Comparison of ENCODE assay signal across 13 cellular contexts in the genomic region with DNA sequence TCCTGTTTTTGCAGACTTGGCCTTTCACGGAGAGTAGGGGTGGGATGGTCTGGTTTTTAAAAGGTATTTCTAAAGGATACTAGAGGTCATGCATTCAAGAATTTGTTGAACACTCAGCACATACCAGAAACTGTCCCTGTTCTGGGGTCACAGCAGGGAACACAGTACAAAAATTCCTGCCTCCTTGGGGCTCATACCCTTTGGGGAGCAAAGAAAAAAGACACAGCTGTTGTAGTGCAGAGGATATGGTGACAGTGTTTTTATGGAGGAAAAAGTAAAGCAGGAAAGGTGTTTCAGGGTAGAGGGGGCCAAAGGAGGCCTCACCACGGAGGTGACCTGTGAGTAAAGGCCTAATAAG. TPM values are rescaled to one million over a fixed set of nuclear protein-coding genes. Genes with fewer than 3 reads are reported as not detected.
DNase-seq lines count a peak whose midpoint lies in the region; TF ChIP-seq lines count a peak whose summit lies in the region.
"Had no signal": no experiment of that assay in that cellular context is flagged by ENCODE, and none has a peak within 500 bp of the region (broad histone marks: within the 10 kb centered on the region; RNA-seq: fewer than 3 reads in every experiment).

No MANE protein-coding gene starts in this region.

- H3K4me3 Mint-ChIP-seq in activated CD4-positive, alpha-beta T cell treated with anti-CD3 and anti-CD28 coated beads, Interleukin-2, amount 10 ng/mL, durations not matched to agents 24 days and 14 days: no peak overlapping the region
- no peak overlapping the region for H3K4me3 Mint-ChIP-seq in chondrocyte (ENCODE audit: unreplicated experiment)

- H3K36me3 ChIP-seq in spleen: peaks cover 15 to 61% (median 57%) of the 10 kb centered on the region in 6 donors

- TF ChIP-seq POLR2A in spleen (IDR thresholded peaks at IDR 0.05): no peak

- H3K9me3 ChIP-seq in spleen: no peaks in the 10 kb centered on the region
- H3K9me3 ChIP-seq: gastrocnemius medialis, sigmoid colon had no signal

- peak overlapping the region; percentile 30 for H3K27ac Mint-ChIP-seq in activated CD4-positive, alpha-beta T cell treated with anti-CD3 and anti-CD28 coated beads, Interleukin-2, amount 10 ng/mL, durations not matched to agents 24 days and 14 days
- H3K27ac Mint-ChIP-seq in chondrocyte (ENCODE audit: unreplicated experiment): peak overlapping the region; percentile 78

- peaks cover 3 to 68% (median 28%) of the 10 kb centered on the region in 6 donors for H3K4me1 ChIP-seq in spleen

- H3K27me3 Mint-ChIP-seq in activated CD4-positive, alpha-beta T cell treated with anti-CD3 and anti-CD28 coated beads, Interleukin-2, amount 10 ng/mL, durations not matched to agents 24 days and 14 days: no peaks in the 10 kb centered on the region
- no peaks in the 10 kb centered on the region for H3K27me3 Mint-ChIP-seq in chondrocyte (ENCODE audit: low read depth)

- no peak for TF ChIP-seq CTCF in chondrocyte (IDR thresholded peaks at IDR 0.05)
- no peak for TF ChIP-seq CTCF in spleen (IDR thresholded peaks at IDR 0.05 in 8 of 11, conservative IDR thresholded peaks at IDR 0.05 in 3 of 11)

- H3K4me3 ChIP-seq in spleen: no peak overlapping the region
- H3K4me3 ChIP-seq: gastrocnemius medialis, sigmoid colon had no signal

- H3K27ac ChIP-seq in spleen: peak overlapping the region in 6 of 8 donors; percentile 15 to 63 (median 52)

- peaks cover 59% of the 10 kb centered on the region for H3K36me3 Mint-ChIP-seq in activated CD4-positive, alpha-beta T cell treated with anti-CD3 and anti-CD28 coated beads, Interleukin-2, amount 10 ng/mL, durations not matched to agents 24 days and 14 days (ENCODE audit: low read depth)
- peaks cover 40% of the 10 kb centered on the region for H3K36me3 Mint-ChIP-seq in chondrocyte (ENCODE audit: low read depth)

- intact Hi-C loops in activated CD4-positive, alpha-beta T cell treated with anti-CD3 and anti-CD28 coated beads, Interleukin-2, amount 10 ng/mL, durations not matched to agents 24 days and 14 days (cut with micrococcal nuclease): loop anchor here (10.0 kb wide), 2 partner anchors 464 to 1296 kb away; a partner anchor contains a TSS
- intact Hi-C loops in spleen (cut with DNase I; ENCODE audit: low total_unique reads): no loop called here

- DNase-seq in activated CD4-positive, alpha-beta T cell treated with anti-CD3 and anti-CD28 coated beads, Interleukin-2, amount 10 ng/mL, durations not matched to agents 24 days and 14 days: no peak
- DNase-seq in activated CD4-positive, alpha-beta T cell treated with anti-CD3 and anti-CD28 coated beads for 4 hours: no peak
- DNase-seq in chondrocyte (ENCODE audit: low spot score) (no peak), spleen (no peak), NCI-H2171 treated with DMSO at 0.1 percent for 48 hours (lab: John Stamatoyannopoulos, UW) (no peak), retina (no peak)
- DNase-seq: gastrocnemius medialis, sigmoid colon had no signal

- no peaks in the 10 kb centered on the region for H3K9me3 Mint-ChIP-seq in activated CD4-positive, alpha-beta T cell treated with anti-CD3 and anti-CD28 coated beads, Interleukin-2, amount 10 ng/mL, durations not matched to agents 24 days and 14 days
- no peaks in the 10 kb centered on the region for H3K9me3 Mint-ChIP-seq in chondrocyte (ENCODE audit: low read depth)

- 67 to 74% (median 74%) methylated on average over 2 of the region's 2 CpGs for WGBS in spleen, 5 donors

- peaks cover 28% of the 10 kb centered on the region for H3K4me1 Mint-ChIP-seq in activated CD4-positive, alpha-beta T cell treated with anti-CD3 and anti-CD28 coated beads, Interleukin-2, amount 10 ng/mL, durations not matched to agents 24 days and 14 days
- peaks cover 53% of the 10 kb centered on the region for H3K4me1 Mint-ChIP-seq in chondrocyte (ENCODE audit: low read depth)

- H3K27me3 ChIP-seq in spleen (replicated peaks in 1 of 7): no peaks in the 10 kb centered on the region
- H3K27me3 ChIP-seq: gastrocnemius medialis, sigmoid colon had no signal

RNA-seq across cellular contexts. Expression of a gene that starts 8.4 kb away (rescaled TPM):
- 364 and 379 TPM in 2 replicates for total RNA-seq in activated CD4-positive, alpha-beta T cell treated with anti-CD3 and anti-CD28 coated beads, Interleukin-2, amount 10 ng/mL, durations not matched to agents 24 days and 14 days
- total RNA-seq in chondrocyte (125 to 380 TPM (median 374 TPM) in 3 replicates), spleen (100 to 1,000 TPM; 102 to 138 (median 114) TPM)
- polyA plus RNA-seq in spleen: 10 to 100 TPM; 48.7 to 58.4 (median 52.8) TPM

RNA-seq across cellular contexts. Expression of a gene that starts 32.1 kb away (rescaled TPM):
- not detected in 2 replicates for total RNA-seq in activated CD4-positive, alpha-beta T cell treated with anti-CD3 and anti-CD28 coated beads, Interleukin-2, amount 10 ng/mL, durations not matched to agents 24 days and 14 days
- total RNA-seq in chondrocyte (not detected in 3 replicates), spleen (not detected)
- polyA plus RNA-seq in spleen: not detected
- total RNA-seq: cardiac septum, G401, gastrocnemius medialis, H4, MCF 10A had no signal

RNA-seq across cellular contexts. Expression of a gene that starts 49.7 kb away (rescaled TPM):
- 145 and 153 TPM in 2 replicates for total RNA-seq in activated CD4-positive, alpha-beta T cell treated with anti-CD3 and anti-CD28 coated beads, Interleukin-2, amount 10 ng/mL, durations not matched to agents 24 days and 14 days
- total RNA-seq in chondrocyte (26.4 to 27.9 TPM (median 27.3 TPM) in 3 replicates), spleen (10 to 100 TPM; 29.0 to 62.2 (median 46.4) TPM)
- 10 to 100 TPM; 56.0 to 66.2 (median 60.1) TPM for polyA plus RNA-seq in spleen

RNA-seq across cellular contexts. Expression of a gene that starts 56.5 kb away (rescaled TPM):
- total RNA-seq in activated CD4-positive, alpha-beta T cell treated with anti-CD3 and anti-CD28 coated beads, Interleukin-2, amount 10 ng/mL, durations not matched to agents 24 days and 14 days: 0.79 and 2.0 TPM in 2 replicates
- total RNA-seq in chondrocyte (0.65 TPM in 1 of 3 replicates, not detected in the others), spleen (not detected)
- not detected for polyA plus RNA-seq in spleen
- total RNA-seq: cardiac septum, G401, gastrocnemius medialis, H4, lower leg skin, MCF 10A had no signal
- polyA plus RNA-seq: sigmoid colon had no signal

RNA-seq across cellular contexts. Expression of a gene that starts 57.3 kb away (rescaled TPM):
- total RNA-seq in activated CD4-positive, alpha-beta T cell treated with anti-CD3 and anti-CD28 coated beads, Interleukin-2, amount 10 ng/mL, durations not matched to agents 24 days and 14 days: 28.1 and 33.5 TPM in 2 replicates
- 44.0 to 52.2 TPM (median 45.5 TPM) in 3 replicates for total RNA-seq in chondrocyte
- total RNA-seq in spleen: 10 to 100 TPM; 40.5 to 50.7 (median 43.7) TPM
- polyA plus RNA-seq in spleen: 10 to 100 TPM; 20.9 to 27.0 (median 23.5) TPM
